In genomic region chr3:4533489-4534443, GRCh38 we compare ENCODE assay signal across 1 cellular context.
TF ChIP-seq lines count a peak whose summit lies in the region.

No MANE protein-coding gene starts in this region.

TF ChIP-seq in K562, 482 proteins besides CTCF, POLR2A, EP300 and RAD21 (continued from another document):
- TF ChIP-seq ZNF318 (IDR thresholded peaks at IDR 0.05; ENCODE audit: borderline replicate concordance in 1 of 2, low read depth in 1 of 2) = peak in 1 of 2 experiments; percentile 51; a peak in 1 of 4 replicates
- peak; percentile 99 for TF ChIP-seq TEAD4 (IDR thresholded peaks at IDR 0.05; ENCODE audit: low read length)
- 0 out of 2 replicates have a peak, but pooled peaks have one; percentile 42 for TF ChIP-seq TEAD4 (CRISPR knock-in tag; IDR thresholded peaks at IDR 0.05; ENCODE audit: borderline replicate concordance)
- peak; percentile 91 for TF ChIP-seq LCOR (CRISPR knock-in tag; IDR thresholded peaks at IDR 0.05)
- TF ChIP-seq PHTF2 (CRISPR knock-in tag; IDR thresholded peaks at IDR 0.05) = no peak; the same call in 1 of the 2 replicates
- TF ChIP-seq TGIF2 (CRISPR knock-in tag; IDR thresholded peaks at IDR 0.05) = no peak
- no peak for TF ChIP-seq NFRKB (IDR thresholded peaks at IDR 0.05; ENCODE audit: low read depth)
- TF ChIP-seq, protein P1, sequence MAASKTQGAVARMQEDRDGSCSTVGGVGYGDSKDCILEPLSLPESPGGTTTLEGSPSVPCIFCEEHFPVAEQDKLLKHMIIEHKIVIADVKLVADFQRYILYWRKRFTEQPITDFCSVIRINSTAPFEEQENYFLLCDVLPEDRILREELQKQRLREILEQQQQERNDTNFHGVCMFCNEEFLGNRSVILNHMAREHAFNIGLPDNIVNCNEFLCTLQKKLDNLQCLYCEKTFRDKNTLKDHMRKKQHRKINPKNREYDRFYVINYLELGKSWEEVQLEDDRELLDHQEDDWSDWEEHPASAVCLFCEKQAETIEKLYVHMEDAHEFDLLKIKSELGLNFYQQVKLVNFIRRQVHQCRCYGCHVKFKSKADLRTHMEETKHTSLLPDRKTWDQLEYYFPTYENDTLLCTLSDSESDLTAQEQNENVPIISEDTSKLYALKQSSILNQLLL (CRISPR knock-in tag; IDR thresholded peaks at IDR 0.05; ENCODE audit: borderline replicate concordance) = no peak
- TF ChIP-seq MLLT1 (IDR thresholded peaks at IDR 0.05) = 0 out of 4 replicates have a peak, but pooled peaks of 1 of the 2 experiments have one; percentile 49
- TF ChIP-seq, protein P2, sequence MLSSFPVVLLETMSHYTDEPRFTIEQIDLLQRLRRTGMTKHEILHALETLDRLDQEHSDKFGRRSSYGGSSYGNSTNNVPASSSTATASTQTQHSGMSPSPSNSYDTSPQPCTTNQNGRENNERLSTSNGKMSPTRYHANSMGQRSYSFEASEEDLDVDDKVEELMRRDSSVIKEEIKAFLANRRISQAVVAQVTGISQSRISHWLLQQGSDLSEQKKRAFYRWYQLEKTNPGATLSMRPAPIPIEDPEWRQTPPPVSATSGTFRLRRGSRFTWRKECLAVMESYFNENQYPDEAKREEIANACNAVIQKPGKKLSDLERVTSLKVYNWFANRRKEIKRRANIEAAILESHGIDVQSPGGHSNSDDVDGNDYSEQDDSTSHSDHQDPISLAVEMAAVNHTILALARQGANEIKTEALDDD (IDR thresholded peaks at IDR 0.05) = peak; percentile 90
- peak; percentile 74 for TF ChIP-seq PYGO2 (tag; IDR thresholded peaks at IDR 0.05)
- TF ChIP-seq ZNF311 (CRISPR knock-in tag; IDR thresholded peaks at IDR 0.05) = 0 out of 2 replicates have a peak, but pooled peaks have one; percentile 25
- TF ChIP-seq CREB1 (IDR thresholded peaks at IDR 0.05) = peak; percentile 66; the same call in 1 of the 2 replicates
- no peak for TF ChIP-seq CREB1 (CRISPR knock-in tag; IDR thresholded peaks at IDR 0.05)
- no peak for TF ChIP-seq HIVEP1 (CRISPR knock-in tag; IDR thresholded peaks at IDR 0.05)
- TF ChIP-seq CCNT2 (IDR thresholded peaks at IDR 0.05; ENCODE audit: borderline replicate concordance, extremely low read depth, insufficient read length, low read depth, low read length) = peak; percentile 98
- no peak for TF ChIP-seq ZBTB7A (IDR thresholded peaks at IDR 0.05; ENCODE audit: borderline replicate concordance, control insufficient read depth, low read depth, low read length)
- TF ChIP-seq HNRNPUL1 (IDR thresholded peaks at IDR 0.05; ENCODE audit: low read length) = no peak
- TF ChIP-seq MXD1 (CRISPR knock-in tag; IDR thresholded peaks at IDR 0.05; ENCODE audit: borderline replicate concordance, poor library complexity, severe bottlenecking) = no peak
- peak; percentile 56; the same call in 1 of the 2 replicates for TF ChIP-seq TCF7 (IDR thresholded peaks at IDR 0.05; ENCODE audit: borderline replicate concordance)
- TF ChIP-seq XRCC4 (IDR thresholded peaks at IDR 0.05; ENCODE audit: extremely low read depth, insufficient read depth, insufficient read length) = no peak
- TF ChIP-seq FOXM1 (IDR thresholded peaks at IDR 0.05; ENCODE audit: low read depth) = peak; percentile 85
- no peak for TF ChIP-seq FOXM1 (CRISPR knock-in tag; IDR thresholded peaks at IDR 0.05; ENCODE audit: low read depth)
- peak; percentile 80; the same call in 1 of the 2 replicates for TF ChIP-seq GATAD2B (IDR thresholded peaks at IDR 0.05; ENCODE audit: borderline replicate concordance)
- TF ChIP-seq XRCC5 (IDR thresholded peaks at IDR 0.05; ENCODE audit: low read depth, low read length) = no peak; the same call in 1 of the 2 replicates
- peak; percentile 99 for TF ChIP-seq SPI1 (IDR thresholded peaks at IDR 0.05; ENCODE audit: borderline replicate concordance, low read depth, low read length)
- TF ChIP-seq, protein P3, sequence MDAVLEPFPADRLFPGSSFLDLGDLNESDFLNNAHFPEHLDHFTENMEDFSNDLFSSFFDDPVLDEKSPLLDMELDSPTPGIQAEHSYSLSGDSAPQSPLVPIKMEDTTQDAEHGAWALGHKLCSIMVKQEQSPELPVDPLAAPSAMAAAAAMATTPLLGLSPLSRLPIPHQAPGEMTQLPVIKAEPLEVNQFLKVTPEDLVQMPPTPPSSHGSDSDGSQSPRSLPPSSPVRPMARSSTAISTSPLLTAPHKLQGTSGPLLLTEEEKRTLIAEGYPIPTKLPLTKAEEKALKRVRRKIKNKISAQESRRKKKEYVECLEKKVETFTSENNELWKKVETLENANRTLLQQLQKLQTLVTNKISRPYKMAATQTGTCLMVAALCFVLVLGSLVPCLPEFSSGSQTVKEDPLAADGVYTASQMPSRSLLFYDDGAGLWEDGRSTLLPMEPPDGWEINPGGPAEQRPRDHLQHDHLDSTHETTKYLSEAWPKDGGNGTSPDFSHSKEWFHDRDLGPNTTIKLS (IDR thresholded peaks at IDR 0.05; ENCODE audit: borderline replicate concordance, low read depth) = 0 out of 2 replicates have a peak, but pooled peaks have one; percentile 17
- no peak for TF ChIP-seq GTF2B (IDR thresholded peaks at IDR 0.05; ENCODE audit: extremely low read depth, insufficient read length)
- peak; percentile 94 for TF ChIP-seq SMARCC2 (IDR thresholded peaks at IDR 0.05; ENCODE audit: low read depth)
- peak in 1 of 3 experiments; percentile 66 for TF ChIP-seq YY1 (IDR thresholded peaks at IDR 0.05; ENCODE audit: borderline replicate concordance in 1 of 3, control insufficient read depth in 1 of 3, extremely low read depth in 1 of 3, insufficient read depth in 3 of 3, insufficient read length in 1 of 3, insufficient replicate concordance in 2 of 3, low read depth in 1 of 3, low read length in 2 of 3)
- peak; percentile 96 for TF ChIP-seq CBFA2T3 (IDR thresholded peaks at IDR 0.05)
- TF ChIP-seq ZNF75A (CRISPR knock-in tag; IDR thresholded peaks at IDR 0.05) = no peak
- TF ChIP-seq FOXK2 (conservative IDR thresholded peaks at IDR 0.05 in 1 of 2, IDR thresholded peaks at IDR 0.05 in 1 of 2; ENCODE audit: low read depth in 2 of 2) = peak; percentile 72 to 73; a peak in 2 of 4 replicates
- no peak for TF ChIP-seq ZNF695 (CRISPR knock-in tag; IDR thresholded peaks at IDR 0.05)
- TF ChIP-seq, protein P4, sequence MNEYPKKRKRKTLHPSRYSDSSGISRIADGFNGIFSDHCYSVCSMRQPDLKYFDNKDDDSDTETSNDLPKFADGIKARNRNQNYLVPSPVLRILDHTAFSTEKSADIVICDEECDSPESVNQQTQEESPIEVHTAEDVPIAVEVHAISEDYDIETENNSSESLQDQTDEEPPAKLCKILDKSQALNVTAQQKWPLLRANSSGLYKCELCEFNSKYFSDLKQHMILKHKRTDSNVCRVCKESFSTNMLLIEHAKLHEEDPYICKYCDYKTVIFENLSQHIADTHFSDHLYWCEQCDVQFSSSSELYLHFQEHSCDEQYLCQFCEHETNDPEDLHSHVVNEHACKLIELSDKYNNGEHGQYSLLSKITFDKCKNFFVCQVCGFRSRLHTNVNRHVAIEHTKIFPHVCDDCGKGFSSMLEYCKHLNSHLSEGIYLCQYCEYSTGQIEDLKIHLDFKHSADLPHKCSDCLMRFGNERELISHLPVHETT (CRISPR knock-in tag; conservative IDR thresholded peaks at IDR 0.05 in 1 of 2, IDR thresholded peaks at IDR 0.05 in 1 of 2) = peak in 1 of 2 experiments; percentile 84; a peak in 2 of 4 replicates
- peak; percentile 89 for TF ChIP-seq SOX6 (IDR thresholded peaks at IDR 0.05)
- TF ChIP-seq, protein P5, sequence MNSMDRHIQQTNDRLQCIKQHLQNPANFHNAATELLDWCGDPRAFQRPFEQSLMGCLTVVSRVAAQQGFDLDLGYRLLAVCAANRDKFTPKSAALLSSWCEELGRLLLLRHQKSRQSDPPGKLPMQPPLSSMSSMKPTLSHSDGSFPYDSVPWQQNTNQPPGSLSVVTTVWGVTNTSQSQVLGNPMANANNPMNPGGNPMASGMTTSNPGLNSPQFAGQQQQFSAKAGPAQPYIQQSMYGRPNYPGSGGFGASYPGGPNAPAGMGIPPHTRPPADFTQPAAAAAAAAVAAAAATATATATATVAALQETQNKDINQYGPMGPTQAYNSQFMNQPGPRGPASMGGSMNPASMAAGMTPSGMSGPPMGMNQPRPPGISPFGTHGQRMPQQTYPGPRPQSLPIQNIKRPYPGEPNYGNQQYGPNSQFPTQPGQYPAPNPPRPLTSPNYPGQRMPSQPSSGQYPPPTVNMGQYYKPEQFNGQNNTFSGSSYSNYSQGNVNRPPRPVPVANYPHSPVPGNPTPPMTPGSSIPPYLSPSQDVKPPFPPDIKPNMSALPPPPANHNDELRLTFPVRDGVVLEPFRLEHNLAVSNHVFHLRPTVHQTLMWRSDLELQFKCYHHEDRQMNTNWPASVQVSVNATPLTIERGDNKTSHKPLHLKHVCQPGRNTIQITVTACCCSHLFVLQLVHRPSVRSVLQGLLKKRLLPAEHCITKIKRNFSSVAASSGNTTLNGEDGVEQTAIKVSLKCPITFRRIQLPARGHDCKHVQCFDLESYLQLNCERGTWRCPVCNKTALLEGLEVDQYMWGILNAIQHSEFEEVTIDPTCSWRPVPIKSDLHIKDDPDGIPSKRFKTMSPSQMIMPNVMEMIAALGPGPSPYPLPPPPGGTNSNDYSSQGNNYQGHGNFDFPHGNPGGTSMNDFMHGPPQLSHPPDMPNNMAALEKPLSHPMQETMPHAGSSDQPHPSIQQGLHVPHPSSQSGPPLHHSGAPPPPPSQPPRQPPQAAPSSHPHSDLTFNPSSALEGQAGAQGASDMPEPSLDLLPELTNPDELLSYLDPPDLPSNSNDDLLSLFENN (IDR thresholded peaks at IDR 0.05; ENCODE audit: low read depth in 2 of 2, low read length in 2 of 2) = peak in 1 of 2 experiments; percentile 96; a peak in 2 of 4 replicates
- peak; percentile 85 for TF ChIP-seq NFIC (IDR thresholded peaks at IDR 0.05)
- no peak for TF ChIP-seq GABPB1 (CRISPR knock-in tag; IDR thresholded peaks at IDR 0.05)
- TF ChIP-seq MAZ (CRISPR knock-in tag; conservative IDR thresholded peaks at IDR 0.05 in 1 of 2, IDR thresholded peaks at IDR 0.05 in 1 of 2) = peak; percentile 14 to 63; a peak in 1 of 4 replicates
